ENCODE assay signal across 2 cellular contexts in genomic region chr1:180066150-180066549, GRCh38.
TF ChIP-seq lines count a peak whose summit lies in the region.

No MANE protein-coding gene starts in this region.

TF ChIP-seq in HepG2, 621 proteins besides CTCF, POLR2A, EP300 and RAD21 (continued from another document):
- TF ChIP-seq MAFK (conservative IDR thresholded peaks at IDR 0.05 in 1 of 2, IDR thresholded peaks at IDR 0.05 in 1 of 2; ENCODE audit: low read length in 2 of 2), result peak in 1 of 2 experiments; percentile 62; a peak in 2 of 4 replicates
- peak; percentile 34; the same call in 1 of the 2 replicates for TF ChIP-seq MAFF (IDR thresholded peaks at IDR 0.05; ENCODE audit: low read depth, low read length)
- TF ChIP-seq ZNF589 (CRISPR knock-in tag; conservative IDR thresholded peaks at IDR 0.05), result no peak

TF ChIP-seq in K562, 482 proteins besides CTCF, POLR2A, EP300 and RAD21 (continued from another document):
- TF ChIP-seq ZNF407 (IDR thresholded peaks at IDR 0.05; ENCODE audit: low read depth) (no peak), ZNF316 (IDR thresholded peaks at IDR 0.05) (peak; percentile 75)
